1 cellular context compared by ENCODE assay signal in genomic region chr1:205318231-205318991, GRCh38.
TF ChIP-seq lines count a peak whose summit lies in the region.

No MANE protein-coding gene starts in this region.

TF ChIP-seq in HepG2, 621 proteins besides CTCF, POLR2A, EP300 and RAD21 (continued from another document and continues in another):
- TF ChIP-seq TFDP1 (CRISPR knock-in tag; IDR thresholded peaks at IDR 0.05; ENCODE audit: borderline replicate concordance) (peak; percentile 34; the same call in 1 of the 2 replicates), ZNF577 (CRISPR knock-in tag; IDR thresholded peaks at IDR 0.05; ENCODE audit: borderline replicate concordance, low read depth) (no peak), PHF8 (CRISPR knock-in tag; IDR thresholded peaks at IDR 0.05) (no peak), HNF4G (IDR thresholded peaks at IDR 0.05; ENCODE audit: borderline replicate concordance, low read depth, low read length) (no peak), HNF4G (CRISPR knock-in tag; IDR thresholded peaks at IDR 0.05; ENCODE audit: borderline replicate concordance, low read depth) (no peak), SNAPC2 (CRISPR knock-in tag; IDR thresholded peaks at IDR 0.05) (0 out of 2 replicates have a peak, but pooled peaks have one; percentile 33), ZNF691 (CRISPR knock-in tag; IDR thresholded peaks at IDR 0.05; ENCODE audit: borderline replicate concordance, low read depth) (no peak), STAT5B (CRISPR knock-in tag; IDR thresholded peaks at IDR 0.05) (no peak), SNRNP70 (IDR thresholded peaks at IDR 0.05; ENCODE audit: low read depth, low read length) (no peak), YY1 (IDR thresholded peaks at IDR 0.05; ENCODE audit: insufficient read depth, insufficient replicate concordance, low read depth, low read length) (peak; percentile 20), KMT2B (CRISPR knock-in tag; IDR thresholded peaks at IDR 0.05) (no peak), ZNF672 (CRISPR knock-in tag; IDR thresholded peaks at IDR 0.05) (no peak), ZNF275 (CRISPR knock-in tag; IDR thresholded peaks at IDR 0.05; ENCODE audit: borderline replicate concordance) (no peak), ZNF720 (CRISPR knock-in tag; IDR thresholded peaks at IDR 0.05) (no peak), NFYB (CRISPR knock-in tag; IDR thresholded peaks at IDR 0.05) (peak; percentile 65), HES4 (CRISPR knock-in tag; IDR thresholded peaks at IDR 0.05; ENCODE audit: borderline replicate concordance) (no peak), RBFOX2 (IDR thresholded peaks at IDR 0.05; ENCODE audit: low read depth, low read length) (peak; percentile 13; the same call in 1 of the 2 replicates), ZNF44 (CRISPR knock-in tag; IDR thresholded peaks at IDR 0.05) (0 out of 2 replicates have a peak, but pooled peaks have one; percentile 48), SP1 (IDR thresholded peaks at IDR 0.05) (no peak), SP1 (CRISPR knock-in tag; IDR thresholded peaks at IDR 0.05) (no peak), ZBTB38 (CRISPR knock-in tag; IDR thresholded peaks at IDR 0.05) (no peak), RBAK (CRISPR knock-in tag; IDR thresholded peaks at IDR 0.05) (no peak), ZNF138 (CRISPR knock-in tag; IDR thresholded peaks at IDR 0.05; ENCODE audit: low read depth) (no peak), ZNF510 (CRISPR knock-in tag; IDR thresholded peaks at IDR 0.05; ENCODE audit: low read depth) (no peak), ELF3 (CRISPR knock-in tag; IDR thresholded peaks at IDR 0.05) (peak; percentile 73), DMTF1 (CRISPR knock-in tag; IDR thresholded peaks at IDR 0.05) (no peak), KDM3A (CRISPR knock-in tag; IDR thresholded peaks at IDR 0.05; ENCODE audit: low read depth) (no peak), LCORL (IDR thresholded peaks at IDR 0.05) (no peak), LCORL (CRISPR knock-in tag; IDR thresholded peaks at IDR 0.05) (peak; percentile 88), ZNF282 (IDR thresholded peaks at IDR 0.05; ENCODE audit: partially characterized antibody) (no peak)
- TF ChIP-seq, protein P1, sequence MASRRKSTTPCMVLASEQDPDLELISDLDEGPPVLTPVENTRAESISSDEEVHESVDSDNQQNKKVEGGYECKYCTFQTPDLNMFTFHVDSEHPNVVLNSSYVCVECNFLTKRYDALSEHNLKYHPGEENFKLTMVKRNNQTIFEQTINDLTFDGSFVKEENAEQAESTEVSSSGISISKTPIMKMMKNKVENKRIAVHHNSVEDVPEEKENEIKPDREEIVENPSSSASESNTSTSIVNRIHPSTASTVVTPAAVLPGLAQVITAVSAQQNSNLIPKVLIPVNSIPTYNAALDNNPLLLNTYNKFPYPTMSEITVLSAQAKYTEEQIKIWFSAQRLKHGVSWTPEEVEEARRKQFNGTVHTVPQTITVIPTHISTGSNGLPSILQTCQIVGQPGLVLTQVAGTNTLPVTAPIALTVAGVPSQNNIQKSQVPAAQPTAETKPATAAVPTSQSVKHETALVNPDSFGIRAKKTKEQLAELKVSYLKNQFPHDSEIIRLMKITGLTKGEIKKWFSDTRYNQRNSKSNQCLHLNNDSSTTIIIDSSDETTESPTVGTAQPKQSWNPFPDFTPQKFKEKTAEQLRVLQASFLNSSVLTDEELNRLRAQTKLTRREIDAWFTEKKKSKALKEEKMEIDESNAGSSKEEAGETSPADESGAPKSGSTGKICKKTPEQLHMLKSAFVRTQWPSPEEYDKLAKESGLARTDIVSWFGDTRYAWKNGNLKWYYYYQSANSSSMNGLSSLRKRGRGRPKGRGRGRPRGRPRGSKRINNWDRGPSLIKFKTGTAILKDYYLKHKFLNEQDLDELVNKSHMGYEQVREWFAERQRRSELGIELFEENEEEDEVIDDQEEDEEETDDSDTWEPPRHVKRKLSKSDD (CRISPR knock-in tag; IDR thresholded peaks at IDR 0.05; ENCODE audit: low read depth): no peak
- TF ChIP-seq, protein P2, sequence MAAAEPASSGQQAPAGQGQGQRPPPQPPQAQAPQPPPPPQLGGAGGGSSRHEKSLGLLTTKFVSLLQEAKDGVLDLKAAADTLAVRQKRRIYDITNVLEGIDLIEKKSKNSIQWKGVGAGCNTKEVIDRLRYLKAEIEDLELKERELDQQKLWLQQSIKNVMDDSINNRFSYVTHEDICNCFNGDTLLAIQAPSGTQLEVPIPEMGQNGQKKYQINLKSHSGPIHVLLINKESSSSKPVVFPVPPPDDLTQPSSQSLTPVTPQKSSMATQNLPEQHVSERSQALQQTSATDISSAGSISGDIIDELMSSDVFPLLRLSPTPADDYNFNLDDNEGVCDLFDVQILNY (CRISPR knock-in tag; conservative IDR thresholded peaks at IDR 0.05): no peak
- TF ChIP-seq, protein P3, sequence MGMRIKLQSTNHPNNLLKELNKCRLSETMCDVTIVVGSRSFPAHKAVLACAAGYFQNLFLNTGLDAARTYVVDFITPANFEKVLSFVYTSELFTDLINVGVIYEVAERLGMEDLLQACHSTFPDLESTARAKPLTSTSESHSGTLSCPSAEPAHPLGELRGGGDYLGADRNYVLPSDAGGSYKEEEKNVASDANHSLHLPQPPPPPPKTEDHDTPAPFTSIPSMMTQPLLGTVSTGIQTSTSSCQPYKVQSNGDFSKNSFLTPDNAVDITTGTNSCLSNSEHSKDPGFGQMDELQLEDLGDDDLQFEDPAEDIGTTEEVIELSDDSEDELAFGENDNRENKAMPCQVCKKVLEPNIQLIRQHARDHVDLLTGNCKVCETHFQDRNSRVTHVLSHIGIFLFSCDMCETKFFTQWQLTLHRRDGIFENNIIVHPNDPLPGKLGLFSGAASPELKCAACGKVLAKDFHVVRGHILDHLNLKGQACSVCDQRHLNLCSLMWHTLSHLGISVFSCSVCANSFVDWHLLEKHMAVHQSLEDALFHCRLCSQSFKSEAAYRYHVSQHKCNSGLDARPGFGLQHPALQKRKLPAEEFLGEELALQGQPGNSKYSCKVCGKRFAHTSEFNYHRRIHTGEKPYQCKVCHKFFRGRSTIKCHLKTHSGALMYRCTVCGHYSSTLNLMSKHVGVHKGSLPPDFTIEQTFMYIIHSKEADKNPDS (CRISPR knock-in tag; IDR thresholded peaks at IDR 0.05): no peak
- TF ChIP-seq, protein P4, sequence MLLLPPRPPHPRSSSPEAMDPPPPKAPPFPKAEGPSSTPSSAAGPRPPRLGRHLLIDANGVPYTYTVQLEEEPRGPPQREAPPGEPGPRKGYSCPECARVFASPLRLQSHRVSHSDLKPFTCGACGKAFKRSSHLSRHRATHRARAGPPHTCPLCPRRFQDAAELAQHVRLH (CRISPR knock-in tag; IDR thresholded peaks at IDR 0.05; ENCODE audit: borderline replicate concordance, low read depth): no peak; the same call in 1 of the 2 replicates
- TF ChIP-seq, protein P5, sequence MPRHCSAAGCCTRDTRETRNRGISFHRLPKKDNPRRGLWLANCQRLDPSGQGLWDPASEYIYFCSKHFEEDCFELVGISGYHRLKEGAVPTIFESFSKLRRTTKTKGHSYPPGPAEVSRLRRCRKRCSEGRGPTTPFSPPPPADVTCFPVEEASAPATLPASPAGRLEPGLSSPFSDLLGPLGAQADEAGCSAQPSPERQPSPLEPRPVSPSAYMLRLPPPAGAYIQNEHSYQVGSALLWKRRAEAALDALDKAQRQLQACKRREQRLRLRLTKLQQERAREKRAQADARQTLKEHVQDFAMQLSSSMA (CRISPR knock-in tag; IDR thresholded peaks at IDR 0.05): no peak
- TF ChIP-seq, protein P6, sequence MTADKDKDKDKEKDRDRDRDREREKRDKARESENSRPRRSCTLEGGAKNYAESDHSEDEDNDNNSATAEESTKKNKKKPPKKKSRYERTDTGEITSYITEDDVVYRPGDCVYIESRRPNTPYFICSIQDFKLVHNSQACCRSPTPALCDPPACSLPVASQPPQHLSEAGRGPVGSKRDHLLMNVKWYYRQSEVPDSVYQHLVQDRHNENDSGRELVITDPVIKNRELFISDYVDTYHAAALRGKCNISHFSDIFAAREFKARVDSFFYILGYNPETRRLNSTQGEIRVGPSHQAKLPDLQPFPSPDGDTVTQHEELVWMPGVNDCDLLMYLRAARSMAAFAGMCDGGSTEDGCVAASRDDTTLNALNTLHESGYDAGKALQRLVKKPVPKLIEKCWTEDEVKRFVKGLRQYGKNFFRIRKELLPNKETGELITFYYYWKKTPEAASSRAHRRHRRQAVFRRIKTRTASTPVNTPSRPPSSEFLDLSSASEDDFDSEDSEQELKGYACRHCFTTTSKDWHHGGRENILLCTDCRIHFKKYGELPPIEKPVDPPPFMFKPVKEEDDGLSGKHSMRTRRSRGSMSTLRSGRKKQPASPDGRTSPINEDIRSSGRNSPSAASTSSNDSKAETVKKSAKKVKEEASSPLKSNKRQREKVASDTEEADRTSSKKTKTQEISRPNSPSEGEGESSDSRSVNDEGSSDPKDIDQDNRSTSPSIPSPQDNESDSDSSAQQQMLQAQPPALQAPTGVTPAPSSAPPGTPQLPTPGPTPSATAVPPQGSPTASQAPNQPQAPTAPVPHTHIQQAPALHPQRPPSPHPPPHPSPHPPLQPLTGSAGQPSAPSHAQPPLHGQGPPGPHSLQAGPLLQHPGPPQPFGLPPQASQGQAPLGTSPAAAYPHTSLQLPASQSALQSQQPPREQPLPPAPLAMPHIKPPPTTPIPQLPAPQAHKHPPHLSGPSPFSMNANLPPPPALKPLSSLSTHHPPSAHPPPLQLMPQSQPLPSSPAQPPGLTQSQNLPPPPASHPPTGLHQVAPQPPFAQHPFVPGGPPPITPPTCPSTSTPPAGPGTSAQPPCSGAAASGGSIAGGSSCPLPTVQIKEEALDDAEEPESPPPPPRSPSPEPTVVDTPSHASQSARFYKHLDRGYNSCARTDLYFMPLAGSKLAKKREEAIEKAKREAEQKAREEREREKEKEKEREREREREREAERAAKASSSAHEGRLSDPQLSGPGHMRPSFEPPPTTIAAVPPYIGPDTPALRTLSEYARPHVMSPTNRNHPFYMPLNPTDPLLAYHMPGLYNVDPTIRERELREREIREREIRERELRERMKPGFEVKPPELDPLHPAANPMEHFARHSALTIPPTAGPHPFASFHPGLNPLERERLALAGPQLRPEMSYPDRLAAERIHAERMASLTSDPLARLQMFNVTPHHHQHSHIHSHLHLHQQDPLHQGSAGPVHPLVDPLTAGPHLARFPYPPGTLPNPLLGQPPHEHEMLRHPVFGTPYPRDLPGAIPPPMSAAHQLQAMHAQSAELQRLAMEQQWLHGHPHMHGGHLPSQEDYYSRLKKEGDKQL (CRISPR knock-in tag; IDR thresholded peaks at IDR 0.05; ENCODE audit: low read depth): 0 out of 2 replicates have a peak, but pooled peaks have one; percentile 26
- TF ChIP-seq, protein P7, sequence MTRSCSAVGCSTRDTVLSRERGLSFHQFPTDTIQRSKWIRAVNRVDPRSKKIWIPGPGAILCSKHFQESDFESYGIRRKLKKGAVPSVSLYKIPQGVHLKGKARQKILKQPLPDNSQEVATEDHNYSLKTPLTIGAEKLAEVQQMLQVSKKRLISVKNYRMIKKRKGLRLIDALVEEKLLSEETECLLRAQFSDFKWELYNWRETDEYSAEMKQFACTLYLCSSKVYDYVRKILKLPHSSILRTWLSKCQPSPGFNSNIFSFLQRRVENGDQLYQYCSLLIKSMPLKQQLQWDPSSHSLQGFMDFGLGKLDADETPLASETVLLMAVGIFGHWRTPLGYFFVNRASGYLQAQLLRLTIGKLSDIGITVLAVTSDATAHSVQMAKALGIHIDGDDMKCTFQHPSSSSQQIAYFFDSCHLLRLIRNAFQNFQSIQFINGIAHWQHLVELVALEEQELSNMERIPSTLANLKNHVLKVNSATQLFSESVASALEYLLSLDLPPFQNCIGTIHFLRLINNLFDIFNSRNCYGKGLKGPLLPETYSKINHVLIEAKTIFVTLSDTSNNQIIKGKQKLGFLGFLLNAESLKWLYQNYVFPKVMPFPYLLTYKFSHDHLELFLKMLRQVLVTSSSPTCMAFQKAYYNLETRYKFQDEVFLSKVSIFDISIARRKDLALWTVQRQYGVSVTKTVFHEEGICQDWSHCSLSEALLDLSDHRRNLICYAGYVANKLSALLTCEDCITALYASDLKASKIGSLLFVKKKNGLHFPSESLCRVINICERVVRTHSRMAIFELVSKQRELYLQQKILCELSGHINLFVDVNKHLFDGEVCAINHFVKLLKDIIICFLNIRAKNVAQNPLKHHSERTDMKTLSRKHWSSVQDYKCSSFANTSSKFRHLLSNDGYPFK (CRISPR knock-in tag; IDR thresholded peaks at IDR 0.05; ENCODE audit: borderline replicate concordance): no peak
